Comparison of ENCODE assay signal across 9 cellular contexts in the genomic region with DNA sequence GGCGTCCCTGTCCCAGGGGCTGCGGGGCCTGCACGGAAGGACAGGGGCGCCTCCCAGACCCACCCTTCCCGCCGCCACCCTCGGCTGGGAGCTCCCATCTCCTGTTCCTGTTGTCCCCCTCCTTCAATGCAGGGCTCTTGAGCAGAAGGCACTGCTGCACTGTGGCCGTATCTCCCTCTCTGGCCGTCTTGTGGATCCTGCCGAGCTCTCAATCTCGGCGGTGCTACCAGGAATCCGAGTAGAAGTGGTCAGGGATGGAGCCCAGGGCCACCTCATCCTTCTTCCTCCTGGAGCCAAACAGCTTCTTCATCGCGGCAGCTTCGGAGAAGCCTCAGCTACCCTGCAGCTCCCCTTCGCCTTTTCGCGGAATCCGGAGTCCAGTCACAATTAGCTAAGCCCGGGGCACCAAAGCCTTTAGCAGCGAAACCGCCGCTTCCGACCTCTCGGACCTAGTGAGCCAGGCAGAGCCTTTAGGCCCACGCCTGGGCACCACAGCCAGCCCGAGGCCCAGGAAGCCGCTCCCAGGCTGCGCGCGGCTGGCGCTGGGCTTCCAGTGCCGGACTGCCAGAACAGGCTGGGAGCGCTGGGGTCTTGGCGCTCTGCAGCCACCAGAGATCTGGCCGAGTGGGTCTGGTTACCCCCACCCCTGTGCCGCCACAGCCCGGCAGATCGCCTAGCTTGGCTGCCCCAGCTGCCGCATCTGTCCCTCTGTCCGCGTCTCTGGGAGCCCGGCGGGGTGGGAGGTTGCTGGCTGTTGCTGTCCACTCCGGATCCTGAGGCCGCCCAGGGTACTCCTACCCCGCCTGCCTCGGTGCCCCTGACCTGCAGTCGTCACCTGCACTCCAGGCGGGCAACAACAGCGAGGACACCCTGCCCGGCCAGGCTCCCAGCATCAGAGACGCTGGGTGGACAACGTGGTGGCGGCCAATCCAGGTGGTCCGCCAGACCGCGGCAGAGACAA.
DNase-seq lines count a peak whose midpoint lies in the region; ATAC-seq and TF ChIP-seq lines count a peak whose summit lies in the region.
"Had no signal": no experiment of that assay in that cellular context is flagged by ENCODE, and none has a peak within 500 bp of the region (broad histone marks: within the 10 kb centered on the region; RNA-seq: fewer than 3 reads in every experiment).

No MANE protein-coding gene starts in this region.

- H3K4me1 ChIP-seq in iPS DF 6.9 (ENCODE audit: control insufficient read depth, insufficient read depth, low read length) (no peaks in the 10 kb centered on the region), sigmoid colon (peaks cover 0 to 19% (median 18%) of the 10 kb centered on the region in 4 donors)

- no peak for TF ChIP-seq EP300 in sigmoid colon (IDR thresholded peaks at IDR 0.05)

- no peaks in the 10 kb centered on the region for H3K36me3 ChIP-seq in iPS DF 6.9 (ENCODE audit: control insufficient read depth, insufficient read depth, low read length)
- no peaks in the 10 kb centered on the region for H3K36me3 ChIP-seq in sigmoid colon

- DNase-seq in GM13976 (ENCODE audit: low spot score), result peak; percentile 33
- DNase-seq in iPS DF 6.9 (ENCODE audit: low read depth, low spot score), result no peak
- DNase-seq in sigmoid colon, result no peak
- DNase-seq in NCI-H2196 treated with DMSO at 0.1 percent for 48 hours (lab: John Stamatoyannopoulos, UW; ENCODE audit: unreplicated experiment), result no peak
- DNase-seq in GM19240 (ENCODE audit: insufficient read length, low spot score), result no peak
- DNase-seq: activated effector memory CD4-positive, alpha-beta T cell treated with Interleukin-2 at 50 U/mL for 16 hours had no signal

- ATAC-seq in HG02870 (IDR thresholded peaks at IDR 0.05; ENCODE audit: unreplicated experiment) (no peak), GM18511 (IDR thresholded peaks at IDR 0.05; ENCODE audit: unreplicated experiment) (no peak)

- in situ Hi-C loops in GM13976 (cut with MboI; ENCODE audit: low sequenced_read_pairs, unreplicated experiment), result no loop called here

- intact Hi-C loops in sigmoid colon (cut with DNase I), result no loop called here

- H3K27ac ChIP-seq in angular gyrus (ENCODE audit: low read depth, low read length) (peak overlapping the region; percentile 45), iPS DF 6.9 (ENCODE audit: low read length) (no peak overlapping the region), sigmoid colon (no peak overlapping the region)

- H3K9me3 ChIP-seq in iPS DF 6.9 (ENCODE audit: control insufficient read depth, insufficient read depth, low read length) (no peaks in the 10 kb centered on the region), sigmoid colon (no peaks in the 10 kb centered on the region)

- no peak for TF ChIP-seq POLR2A in sigmoid colon (IDR thresholded peaks at IDR 0.05)

- H3K27me3 ChIP-seq in iPS DF 6.9 (ENCODE audit: control insufficient read depth, insufficient read depth, low read length) (peaks cover 23% of the 10 kb centered on the region; the same call in 1 of the 2 replicates), sigmoid colon (peaks cover 26 to 73% (median 39%) of the 10 kb centered on the region in 3 donors)

- WGBS in iPS DF 6.9 (ENCODE audit: insufficient coverage, insufficient read length), result no CpG with 5 or more reads among the region's 59 CpGs
- WGBS in sigmoid colon, 2 donors, result 4 to 7% methylated on average over 59 of the region's 59 CpGs

- TF ChIP-seq CTCF in GM13976 (IDR thresholded peaks at IDR 0.05; ENCODE audit: borderline replicate concordance, control extremely low read depth, extremely low read depth, insufficient read depth, missing control alignments) (no peak), sigmoid colon (IDR thresholded peaks at IDR 0.05) (no peak)

- H3K4me3 ChIP-seq in iPS DF 6.9 (ENCODE audit: low read length) (peak overlapping the region; percentile 35; the same call in 1 of the 2 replicates), sigmoid colon (peak overlapping the region in 3 of 4 donors; percentile 1 to 40 (median 34))
